In genomic region chr16:3879887-3880564, GRCh38 we compare ENCODE assay signal across 8 cellular contexts. TPM values are rescaled to one million over a fixed set of nuclear protein-coding genes. Genes with fewer than 3 reads are reported as not detected.
DNase-seq lines count a peak whose midpoint lies in the region; ATAC-seq and TF ChIP-seq lines count a peak whose summit lies in the region.

No MANE protein-coding gene starts in this region.

- H3K27me3 ChIP-seq in Peyer's patch = no peaks in the 10 kb centered on the region
- H3K27me3 ChIP-seq in gastroesophageal sphincter = no peaks in the 10 kb centered on the region
- no peaks in the 10 kb centered on the region for H3K27me3 ChIP-seq in tibial nerve

- TF ChIP-seq CTCF in Peyer's patch (IDR thresholded peaks at IDR 0.05) (peak in 3 of 6 experiments; percentile 4 to 32 (median 8)), gastroesophageal sphincter (IDR thresholded peaks at IDR 0.05) (peak in 2 of 4 experiments; percentile 19 to 38), tibial nerve (IDR thresholded peaks at IDR 0.05) (peak in 2 of 5 experiments; percentile 44 to 47)

- no CpG with 5 or more reads among the region's 117 CpGs for WGBS in gastroesophageal sphincter (ENCODE audit: low coverage in 1 of 2), 2 donors
- WGBS in tibial nerve, 2 donors = 0% methylated on average over 6 to 24 of the region's 117 CpGs

- TF ChIP-seq EP300 in gastroesophageal sphincter (IDR thresholded peaks at IDR 0.05) = no peak
- TF ChIP-seq EP300 in tibial nerve (IDR thresholded peaks at IDR 0.05) = no peak

- peak; percentile 57 for ATAC-seq in GM18505 (IDR thresholded peaks at IDR 0.05; ENCODE audit: unreplicated experiment)
- peak; percentile 26 for ATAC-seq in HG03066 (IDR thresholded peaks at IDR 0.05; ENCODE audit: low read depth, unreplicated experiment)
- ATAC-seq in gastroesophageal sphincter = peak; percentile 81

- peak; percentile 54 for DNase-seq in 8988T
- DNase-seq in Peyer's patch = peak; percentile 70 to 88 (median 85)
- peak; percentile 90 for DNase-seq in activated effector memory CD4-positive, alpha-beta T cell treated with anti-CD3 and anti-CD28 coated beads, Interleukin-2, amount 50 U/mL, for 16 hours
- DNase-seq in nucleus accumbens (lab: John Stamatoyannopoulos, UW) = peak in 46 of 56 donors; percentile 8 to 76 (median 47)
- DNase-seq in tibial nerve (ENCODE audit: low spot score in 2 of 2) = peak; percentile 55

- peaks cover 0 to 35% (median 14%) of the 10 kb centered on the region in 4 donors for H3K4me1 ChIP-seq in Peyer's patch
- peaks cover 9 to 46% (median 32%) of the 10 kb centered on the region in 3 donors for H3K4me1 ChIP-seq in gastroesophageal sphincter
- peaks cover 0 to 45% (median 35%) of the 10 kb centered on the region in 4 donors for H3K4me1 ChIP-seq in tibial nerve

- peak overlapping the region; percentile 84 to 98 (median 85) for H3K27ac ChIP-seq in Peyer's patch
- H3K27ac ChIP-seq in gastroesophageal sphincter = peak overlapping the region; percentile 68 to 99 (median 90)
- H3K27ac ChIP-seq in tibial nerve = peak overlapping the region; percentile 47 to 95 (median 84)

- H3K9me3 ChIP-seq in Peyer's patch = no peaks in the 10 kb centered on the region
- no peaks in the 10 kb centered on the region for H3K9me3 ChIP-seq in gastroesophageal sphincter
- H3K9me3 ChIP-seq in tibial nerve = no peaks in the 10 kb centered on the region

- no peaks in the 10 kb centered on the region for H3K36me3 ChIP-seq in Peyer's patch
- H3K36me3 ChIP-seq in gastroesophageal sphincter = no peaks in the 10 kb centered on the region
- no peaks in the 10 kb centered on the region for H3K36me3 ChIP-seq in tibial nerve

- TF ChIP-seq POLR2A in GM18505 (IDR thresholded peaks at IDR 0.05; ENCODE audit: borderline replicate concordance, extremely low read depth, insufficient read depth, insufficient read length) (no peak), Peyer's patch (IDR thresholded peaks at IDR 0.05) (no peak), gastroesophageal sphincter (IDR thresholded peaks at IDR 0.05) (no peak), tibial nerve (IDR thresholded peaks at IDR 0.05) (no peak)

- H3K4me3 ChIP-seq in Peyer's patch (peak overlapping the region; percentile 87 to 95 (median 92)), gastroesophageal sphincter (peak overlapping the region; percentile 90), tibial nerve (peak overlapping the region; percentile 77 to 91 (median 82))

RNA-seq across cellular contexts. Expression of gene CREBBP, which starts 0.5 kb away (rescaled TPM):
- total RNA-seq in Peyer's patch (100 to 1,000 TPM in 3 of 4 donors, 10 to 100 TPM in 1; 84.2 to 238 (median 140) TPM), gastroesophageal sphincter (100 to 1,000 TPM in 1 of 4 donors, 10 to 100 TPM in 3; 45.9 to 115 (median 61.7) TPM), tibial nerve (100 to 1,000 TPM in 1 of 4 donors, 10 to 100 TPM in 3; 67.1 to 106 (median 91.0) TPM)

Comparison
In these comparisons a context has a peak if more than half of its experiments do, and no peak if none do; other contexts are left out.
1. Peak in every context shown above with its lines: DNase-seq, ATAC-seq, H3K4me3 ChIP-seq and H3K27ac ChIP-seq.
2. ATAC-seq: peak in every context shown above with its lines; median percentile 81 in gastroesophageal sphincter; 57 in GM18505; 26 in HG03066.